1 cellular context compared by ENCODE assay signal in genomic region chr17:81484195-81484979, GRCh38.
TF ChIP-seq lines count a peak whose summit lies in the region.

No MANE protein-coding gene starts in this region.

TF ChIP-seq in HEK293, 187 proteins besides CTCF, POLR2A, EP300 and RAD21 (continued from another document and continues in another):
- TF ChIP-seq ZNF513 (tag by site-specific recombination; IDR thresholded peaks at IDR 0.05) (peak; percentile 47; the same call in 1 of the 2 replicates), ZNF362 (tag by site-specific recombination; IDR thresholded peaks at IDR 0.05) (no peak), KLF8 (tag by site-specific recombination; IDR thresholded peaks at IDR 0.05) (peak; percentile 57; the same call in 1 of the 2 replicates), ZNF777 (tag by site-specific recombination; IDR thresholded peaks at IDR 0.05; ENCODE audit: borderline replicate concordance) (peak; percentile 79; the same call in 1 of the 2 replicates), ZBTB49 (tag by site-specific recombination; IDR thresholded peaks at IDR 0.05; ENCODE audit: low read depth) (no peak), ZNF837 (tag by site-specific recombination; IDR thresholded peaks at IDR 0.05) (no peak), AEBP2 (tag by site-specific recombination; IDR thresholded peaks at IDR 0.05; ENCODE audit: borderline replicate concordance) (no peak), ZNF221 (tag by site-specific recombination; IDR thresholded peaks at IDR 0.05; ENCODE audit: borderline replicate concordance) (no peak), PRDM2 (tag by site-specific recombination; IDR thresholded peaks at IDR 0.05; ENCODE audit: borderline replicate concordance) (no peak), KLF17 (tag by site-specific recombination; IDR thresholded peaks at IDR 0.05) (peak; percentile 60; the same call in 1 of the 2 replicates), ZNF610 (tag by site-specific recombination; IDR thresholded peaks at IDR 0.05; ENCODE audit: borderline replicate concordance) (peak; percentile 30; the same call in 1 of the 2 replicates), ZNF175 (tag by site-specific recombination; IDR thresholded peaks at IDR 0.05) (no peak), ZBTB26 (tag by site-specific recombination; optimal IDR thresholded peaks at IDR 0.05) (peak; percentile 82), ZFP3 (tag by site-specific recombination; IDR thresholded peaks at IDR 0.05; ENCODE audit: low read depth) (no peak), ZNF501 (tag by site-specific recombination; IDR thresholded peaks at IDR 0.05) (no peak), ZNF354C (tag by site-specific recombination; IDR thresholded peaks at IDR 0.05; ENCODE audit: borderline replicate concordance, low read depth) (no peak), PRDM10 (tag by site-specific recombination; IDR thresholded peaks at IDR 0.05) (peak; percentile 56; the same call in 1 of the 2 replicates), PATZ1 (tag by site-specific recombination; IDR thresholded peaks at IDR 0.05) (peak; percentile 90), ZNF639 (tag by site-specific recombination; IDR thresholded peaks at IDR 0.05) (no peak), ZNF596 (tag by site-specific recombination; IDR thresholded peaks at IDR 0.05) (peak; percentile 42; the same call in 1 of the 2 replicates), ZNF292 (tag by site-specific recombination; IDR thresholded peaks at IDR 0.05; ENCODE audit: borderline replicate concordance, low read depth) (no peak), ZNF121 (tag by site-specific recombination; IDR thresholded peaks at IDR 0.05) (no peak), ZFP37 (tag by site-specific recombination; IDR thresholded peaks at IDR 0.05) (no peak), ZNF473 (tag by site-specific recombination; IDR thresholded peaks at IDR 0.05) (no peak), ZSCAN30 (tag by site-specific recombination; IDR thresholded peaks at IDR 0.05) (peak; percentile 99), MEIS1 (CRISPR knock-in tag; IDR thresholded peaks at IDR 0.05; ENCODE audit: borderline replicate concordance) (no peak), EGR2 (tag by site-specific recombination; IDR thresholded peaks at IDR 0.05; ENCODE audit: low read depth) (peak; percentile 49; the same call in 1 of the 2 replicates), ZFP69B (tag by site-specific recombination; IDR thresholded peaks at IDR 0.05) (peak; percentile 29; the same call in 1 of the 2 replicates)
